ENCODE assay signal across 1 cellular context in genomic region chr17:78171591-78172283, GRCh38.
TF ChIP-seq lines count a peak whose summit lies in the region.

No MANE protein-coding gene starts in this region.

TF ChIP-seq in GM12878, 131 proteins besides CTCF, POLR2A, EP300 and RAD21:
- TF ChIP-seq BCL3 (IDR thresholded peaks at IDR 0.05; ENCODE audit: borderline replicate concordance, insufficient read depth, low read depth, low read length, poor library complexity, severe bottlenecking) = peak; percentile 13
- 0 out of 2 replicates have a peak, but pooled peaks have one; percentile 0 for TF ChIP-seq POLR2AphosphoS5 (IDR thresholded peaks at IDR 0.05; ENCODE audit: low read length)
- TF ChIP-seq CREB1 (IDR thresholded peaks at IDR 0.05; ENCODE audit: low read depth) = 0 out of 2 replicates have a peak, but pooled peaks have one; percentile 15
- TF ChIP-seq ZNF687 (IDR thresholded peaks at IDR 0.05) = peak; percentile 3; the same call in 1 of the 2 replicates
- 0 out of 2 replicates have a peak, but pooled peaks have one; percentile 33 for TF ChIP-seq NR2F1 (conservative IDR thresholded peaks at IDR 0.05)
- peak; percentile 23; the same call in 1 of the 2 replicates for TF ChIP-seq MLLT1 (IDR thresholded peaks at IDR 0.05)
- TF ChIP-seq CBFB (IDR thresholded peaks at IDR 0.05; ENCODE audit: low read depth) = 0 out of 2 replicates have a peak, but pooled peaks have one; percentile 21
